ENCODE assay signal across 9 cellular contexts in genomic region chr17:27384261-27384701, GRCh38.
DNase-seq lines count a peak whose midpoint lies in the region; ATAC-seq lines count a peak whose summit lies in the region.
"Had no signal": no experiment of that assay in that cellular context is flagged by ENCODE, and none has a peak within 500 bp of the region (broad histone marks: within the 10 kb centered on the region; RNA-seq: fewer than 3 reads in every experiment).

No MANE protein-coding gene starts in this region.

- H3K4me3 Mint-ChIP-seq in stimulated activated memory B cell treated with anti-CD40 and anti-IgM and Interleukin-4, amounts not matched to agents 10 μg/mL and 1 μg/mL and 100 μg/mL, for 72 hours: no peak overlapping the region

- peaks cover 13% of the 10 kb centered on the region for H3K27me3 Mint-ChIP-seq in stimulated activated memory B cell treated with anti-CD40 and anti-IgM and Interleukin-4, amounts not matched to agents 10 μg/mL and 1 μg/mL and 100 μg/mL, for 72 hours

- peaks cover 20% of the 10 kb centered on the region for H3K4me1 Mint-ChIP-seq in stimulated activated memory B cell treated with anti-CD40 and anti-IgM and Interleukin-4, amounts not matched to agents 10 μg/mL and 1 μg/mL and 100 μg/mL, for 72 hours

- H3K36me3 Mint-ChIP-seq in stimulated activated memory B cell treated with anti-CD40 and anti-IgM and Interleukin-4, amounts not matched to agents 10 μg/mL and 1 μg/mL and 100 μg/mL, for 72 hours: no peaks in the 10 kb centered on the region

- H3K27ac ChIP-seq in caudate nucleus (ENCODE audit: low read depth, low read length): no peak overlapping the region
- H3K27ac ChIP-seq: C4-2B had no signal

- no peak overlapping the region for H3K27ac Mint-ChIP-seq in stimulated activated memory B cell treated with anti-CD40 and anti-IgM and Interleukin-4, amounts not matched to agents 10 μg/mL and 1 μg/mL and 100 μg/mL, for 72 hours

- H3K9me3 Mint-ChIP-seq in stimulated activated memory B cell treated with anti-CD40 and anti-IgM and Interleukin-4, amounts not matched to agents 10 μg/mL and 1 μg/mL and 100 μg/mL, for 72 hours: no peaks in the 10 kb centered on the region

- DNase-seq in 8988T: peak; percentile 73
- peak; percentile 100 for DNase-seq in LHCN-M2 (ENCODE audit: low read depth)
- DNase-seq in caudate nucleus (lab: John Stamatoyannopoulos, UW): peak in 38 of 61 donors; percentile 6 to 90 (median 30)
- DNase-seq in kidney glomerular epithelial cell (lab: John Stamatoyannopoulos, UW): peak; percentile 73
- DNase-seq in NCI-H1930 (lab: John Stamatoyannopoulos, UW): no peak
- DNase-seq in activated CD4-positive, alpha-beta T cell treated with anti-CD3 and anti-CD28 coated beads, Interleukin-2, amount 50 U/mL, for 1 hour: no peak

- no peak for ATAC-seq in stimulated activated memory B cell treated with anti-CD40 and anti-IgM and Interleukin-4, amounts not matched to agents 10 μg/mL and 1 μg/mL and 100 μg/mL, for 72 hours
- ATAC-seq in HG02970 (IDR thresholded peaks at IDR 0.05; ENCODE audit: low FRiP score, unreplicated experiment): no peak

Comparison
In these comparisons a context has a peak if more than half of its experiments do, and no peak if none do; other contexts are left out.
1. DNase-seq: peak in 8988T (single experiment), LHCN-M2 (single experiment), caudate nucleus (38 of 61) and kidney glomerular epithelial cell (single experiment); none in NCI-H1930 (0 of 2) and activated CD4-positive, alpha-beta T cell treated with anti-CD3 and anti-CD28 coated beads, Interleukin-2, amount 50 U/mL, for 1 hour (single experiment).